24 cellular contexts compared by ENCODE assay signal in the genomic region with DNA sequence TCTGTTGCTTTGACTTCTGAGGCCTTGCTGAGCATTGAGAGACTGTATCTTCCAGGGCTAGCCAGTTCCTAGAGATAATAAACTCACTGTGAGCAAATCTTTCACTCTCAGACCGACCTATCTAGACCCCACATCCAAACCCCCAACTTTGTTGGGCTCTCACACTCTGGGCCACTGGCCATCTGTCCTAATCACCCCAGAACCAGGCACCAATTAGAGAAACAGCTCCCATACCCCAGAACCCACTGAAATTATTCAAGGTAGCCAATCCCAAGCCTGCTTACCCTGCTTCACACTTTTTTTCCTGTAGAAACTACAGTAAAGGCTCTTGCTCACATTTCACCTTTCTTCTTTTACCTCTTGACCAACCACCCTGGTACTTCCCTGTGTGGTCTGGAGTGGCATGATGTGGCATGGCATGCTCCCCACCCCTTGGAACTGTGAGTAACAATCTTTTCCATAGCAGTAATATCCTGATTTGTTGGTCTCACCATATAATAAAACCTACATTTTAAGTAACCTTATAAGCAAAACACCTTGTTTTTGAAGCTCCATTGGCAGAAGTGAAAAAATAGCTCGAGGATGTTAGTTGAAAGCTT.
DNase-seq lines count a peak whose midpoint lies in the region; ATAC-seq and TF ChIP-seq lines count a peak whose summit lies in the region.
"Had no signal": no experiment of that assay in that cellular context is flagged by ENCODE, and none has a peak within 500 bp of the region (broad histone marks: within the 10 kb centered on the region; RNA-seq: fewer than 3 reads in every experiment).

No MANE protein-coding gene starts in this region.

- no peak for ATAC-seq in stimulated activated effector memory CD8-positive, alpha-beta T cell treated with anti-CD3 and anti-CD28 coated beads, Interleukin-12 subunit alpha, Interleukin-12 subunit beta, amount 100 ng/mL, for 72 hours
- ATAC-seq: gastrocnemius medialis had no signal

- no peaks in the 10 kb centered on the region for H3K27me3 Mint-ChIP-seq in activated naive CD4-positive, alpha-beta T cell treated with anti-CD3 and anti-CD28 coated beads, Interleukin-2, amount 50 U/mL, for 24 hours
- H3K27me3 Mint-ChIP-seq: activated naive CD8-positive, alpha-beta T cell treated with anti-CD3 and anti-CD28 coated beads, Interleukin-2, amount 10 ng/mL, durations not matched to agents 7 days and 5 days; memory B cell had no signal

- peaks cover 35% of the 10 kb centered on the region for H3K36me3 Mint-ChIP-seq in activated naive CD4-positive, alpha-beta T cell treated with anti-CD3 and anti-CD28 coated beads, Interleukin-2, amount 50 U/mL, for 24 hours
- H3K36me3 Mint-ChIP-seq in stimulated activated effector memory CD8-positive, alpha-beta T cell treated with anti-CD3 and anti-CD28 coated beads, Interleukin-12 subunit alpha, Interleukin-12 subunit beta, amount 100 ng/mL, for 72 hours, result peaks cover 99% of the 10 kb centered on the region

- H3K9me3 Mint-ChIP-seq in activated naive CD4-positive, alpha-beta T cell treated with anti-CD3 and anti-CD28 coated beads, Interleukin-2, amount 50 U/mL, for 24 hours, result no peaks in the 10 kb centered on the region
- H3K9me3 Mint-ChIP-seq in stimulated activated effector memory CD8-positive, alpha-beta T cell treated with anti-CD3 and anti-CD28 coated beads, Interleukin-12 subunit alpha, Interleukin-12 subunit beta, amount 100 ng/mL, for 72 hours, result no peaks in the 10 kb centered on the region
- H3K9me3 Mint-ChIP-seq: activated naive CD8-positive, alpha-beta T cell treated with anti-CD3 and anti-CD28 coated beads, Interleukin-2, amount 10 ng/mL, durations not matched to agents 7 days and 5 days; memory B cell had no signal

- CTCF ChIA-PET in HEK293T (lab: Yijun Ruan, JAX), result no interaction called here

- H3K27ac Mint-ChIP-seq in activated naive CD4-positive, alpha-beta T cell treated with anti-CD3 and anti-CD28 coated beads, Interleukin-2, amount 50 U/mL, for 24 hours, result peak overlapping the region; percentile 80
- H3K27ac Mint-ChIP-seq in stimulated activated effector memory CD8-positive, alpha-beta T cell treated with anti-CD3 and anti-CD28 coated beads, Interleukin-12 subunit alpha, Interleukin-12 subunit beta, amount 100 ng/mL, for 72 hours, result peak overlapping the region; percentile 82
- H3K27ac Mint-ChIP-seq: activated naive CD8-positive, alpha-beta T cell treated with anti-CD3 and anti-CD28 coated beads, Interleukin-2, amount 10 ng/mL, durations not matched to agents 7 days and 5 days; memory B cell had no signal

- H3K4me3 Mint-ChIP-seq in activated naive CD4-positive, alpha-beta T cell treated with anti-CD3 and anti-CD28 coated beads, Interleukin-2, amount 50 U/mL, for 24 hours, result no peak overlapping the region
- no peak overlapping the region for H3K4me3 Mint-ChIP-seq in stimulated activated effector memory CD8-positive, alpha-beta T cell treated with anti-CD3 and anti-CD28 coated beads, Interleukin-12 subunit alpha, Interleukin-12 subunit beta, amount 100 ng/mL, for 72 hours
- H3K4me3 Mint-ChIP-seq: activated naive CD8-positive, alpha-beta T cell treated with anti-CD3 and anti-CD28 coated beads, Interleukin-2, amount 10 ng/mL, durations not matched to agents 7 days and 5 days; memory B cell had no signal

- peaks cover 42% of the 10 kb centered on the region for H3K4me1 Mint-ChIP-seq in activated naive CD4-positive, alpha-beta T cell treated with anti-CD3 and anti-CD28 coated beads, Interleukin-2, amount 50 U/mL, for 24 hours
- peaks cover 48% of the 10 kb centered on the region for H3K4me1 Mint-ChIP-seq in stimulated activated effector memory CD8-positive, alpha-beta T cell treated with anti-CD3 and anti-CD28 coated beads, Interleukin-12 subunit alpha, Interleukin-12 subunit beta, amount 100 ng/mL, for 72 hours

- TF ChIP-seq POLR2A in erythroblast (IDR thresholded peaks at IDR 0.05; ENCODE audit: low read length), result peak; percentile 50

- DNase-seq in activated naive CD4-positive, alpha-beta T cell treated with anti-CD3 and anti-CD28 coated beads, Interleukin-2, amount 50 U/mL, for 16 hours, result no peak
- peak; percentile 9 for DNase-seq in OCI-M2 (lab: John Stamatoyannopoulos, UW; ENCODE audit: unreplicated experiment)
- peak; percentile 83 to 97 for DNase-seq in erythroblast (lab: John Stamatoyannopoulos, UW)
- DNase-seq in stimulated activated effector memory CD8-positive, alpha-beta T cell treated with anti-CD3 and anti-CD28 coated beads, Interleukin-12 subunit alpha, Interleukin-12 subunit beta, amount 100 ng/mL, for 72 hours (ENCODE audit: low spot score in 2 of 2), result no peak
- DNase-seq in HEK293T (ENCODE audit: extremely low spot score), result no peak
- DNase-seq in HuH-7 (ENCODE audit: low spot score), result no peak
- DNase-seq in NCI-H226, result no peak
- DNase-seq: activated CD8-positive, alpha-beta memory T cell treated with anti-CD3 and anti-CD28 coated beads for 24 hours; activated naive CD8-positive, alpha-beta T cell treated with anti-CD3 and anti-CD28 coated beads, Interleukin-2, amount 10 ng/mL, durations not matched to agents 7 days and 5 days; DMS153; esophagus squamous epithelium; gastrocnemius medialis; HCEC 1CT; hypothalamus; KBM-7; NCI-H146; NCI-H2171; NCI-H526; RPMI8226; sigmoid colon; stimulated activated CD8-positive, alpha-beta memory T cell treated with anti-CD3 and anti-CD28 coated beads, Interleukin-4, amount 100 ng/mL, for 48 hours; T-helper 2 cell had no signal

- POLR2A ChIA-PET in HEK293T (lab: Yijun Ruan, JAX), result no interaction called here

TF ChIP-seq in HEK293T, 16 proteins besides CTCF, POLR2A, EP300 and RAD21:
- TF ChIP-seq TARDBP (IDR thresholded peaks at IDR 0.05) (no peak), HDGF (IDR thresholded peaks at IDR 0.05; ENCODE audit: borderline replicate concordance) (no peak), ELF4 (IDR thresholded peaks at IDR 0.05) (no peak), CTBP1 (IDR thresholded peaks at IDR 0.05; ENCODE audit: borderline replicate concordance) (no peak), BHLHE40 (IDR thresholded peaks at IDR 0.05; ENCODE audit: borderline replicate concordance) (no peak), FOXM1 (IDR thresholded peaks at IDR 0.05; ENCODE audit: borderline replicate concordance) (no peak), LEF1 (IDR thresholded peaks at IDR 0.05; ENCODE audit: borderline replicate concordance) (no peak), SUZ12 (IDR thresholded peaks at IDR 0.05) (no peak), NFRKB (IDR thresholded peaks at IDR 0.05) (no peak), ZNF384 (IDR thresholded peaks at IDR 0.05) (no peak), FOXK2 (IDR thresholded peaks at IDR 0.05) (no peak), ARNT (IDR thresholded peaks at IDR 0.05) (no peak), SP1 (IDR thresholded peaks at IDR 0.05) (no peak), FOXA1 (IDR thresholded peaks at IDR 0.05) (no peak), L3MBTL2 (conservative IDR thresholded peaks at IDR 0.05) (no peak)
- TF ChIP-seq, protein P1, sequence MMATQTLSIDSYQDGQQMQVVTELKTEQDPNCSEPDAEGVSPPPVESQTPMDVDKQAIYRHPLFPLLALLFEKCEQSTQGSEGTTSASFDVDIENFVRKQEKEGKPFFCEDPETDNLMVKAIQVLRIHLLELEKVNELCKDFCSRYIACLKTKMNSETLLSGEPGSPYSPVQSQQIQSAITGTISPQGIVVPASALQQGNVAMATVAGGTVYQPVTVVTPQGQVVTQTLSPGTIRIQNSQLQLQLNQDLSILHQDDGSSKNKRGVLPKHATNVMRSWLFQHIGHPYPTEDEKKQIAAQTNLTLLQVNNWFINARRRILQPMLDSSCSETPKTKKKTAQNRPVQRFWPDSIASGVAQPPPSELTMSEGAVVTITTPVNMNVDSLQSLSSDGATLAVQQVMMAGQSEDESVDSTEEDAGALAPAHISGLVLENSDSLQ (IDR thresholded peaks at IDR 0.05), result no peak

Comparison
In these comparisons a context has a peak if more than half of its experiments do, and no peak if none do; other contexts are left out.
1. DNase-seq: peak in OCI-M2 (single experiment) and erythroblast (2 of 2); none in activated naive CD4-positive, alpha-beta T cell treated with anti-CD3 and anti-CD28 coated beads, Interleukin-2, amount 50 U/mL, for 16 hours (single experiment), stimulated activated effector memory CD8-positive, alpha-beta T cell treated with anti-CD3 and anti-CD28 coated beads, Interleukin-12 subunit alpha, Interleukin-12 subunit beta, amount 100 ng/mL, for 72 hours (0 of 2), HEK293T (single experiment), HuH-7 (single experiment) and NCI-H226 (single experiment).